Comparison of ENCODE assay signal across 1 cellular context in the genomic region with DNA sequence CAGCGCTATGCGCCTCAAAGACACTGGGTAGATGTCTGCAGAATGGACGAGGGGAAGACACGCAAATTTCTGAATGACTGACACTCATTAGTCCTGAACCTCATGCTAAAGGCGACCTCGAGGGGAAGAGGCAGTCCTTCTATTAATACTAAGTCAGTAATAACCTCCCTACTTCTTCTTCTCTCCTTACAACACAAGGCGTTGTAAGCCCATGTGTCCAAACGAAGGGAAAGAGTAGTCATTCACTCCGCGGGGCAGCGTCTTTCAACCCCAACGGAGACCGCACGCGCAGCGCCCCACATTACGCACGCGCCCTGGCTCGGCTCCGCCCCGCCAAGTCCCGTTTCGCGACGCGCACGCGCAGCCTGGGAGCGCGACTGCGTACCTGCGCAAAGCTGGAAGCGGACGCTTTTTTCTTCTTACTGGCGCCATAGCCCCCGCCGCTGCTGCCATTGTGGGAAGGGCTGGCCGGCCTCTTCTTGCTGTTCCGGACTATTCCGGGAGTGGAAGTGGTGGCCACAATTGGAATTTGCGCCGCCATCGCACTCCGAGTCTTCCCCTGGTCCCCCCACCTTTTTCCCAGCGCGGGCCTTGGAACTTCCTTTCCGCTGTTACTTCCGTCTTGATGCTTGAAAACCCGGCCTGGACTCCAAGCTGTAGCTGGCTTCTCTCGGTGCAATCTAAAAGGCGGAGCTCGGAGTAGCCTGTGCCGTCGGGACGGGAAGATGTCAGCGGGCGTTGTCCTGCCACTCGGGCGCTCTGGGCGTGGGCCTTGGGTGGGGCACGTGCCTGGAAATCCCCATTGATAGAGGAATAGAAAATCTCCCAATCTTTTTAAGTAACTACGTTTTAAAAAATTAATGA.
TF ChIP-seq lines count a peak whose summit lies in the region.

A gene with protein sequence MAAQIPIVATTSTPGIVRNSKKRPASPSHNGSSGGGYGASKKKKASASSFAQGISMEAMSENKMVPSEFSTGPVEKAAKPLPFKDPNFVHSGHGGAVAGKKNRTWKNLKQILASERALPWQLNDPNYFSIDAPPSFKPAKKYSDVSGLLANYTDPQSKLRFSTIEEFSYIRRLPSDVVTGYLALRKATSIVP (minus strand): TSS at position 627 of the 864 bp plus-strand sequence. CDS start 86 bp downstream, at position 541.

TF ChIP-seq in K562, 482 proteins besides CTCF, POLR2A, EP300 and RAD21 (continued from another document and continues in another):
- TF ChIP-seq REST (CRISPR knock-in tag; IDR thresholded peaks at IDR 0.05; ENCODE audit: low read depth) (peak; percentile 72), KHSRP (IDR thresholded peaks at IDR 0.05) (no peak), FOXM1 (IDR thresholded peaks at IDR 0.05; ENCODE audit: low read depth) (peak; percentile 97), FOXM1 (CRISPR knock-in tag; IDR thresholded peaks at IDR 0.05; ENCODE audit: low read depth) (peak; percentile 29; the same call in 1 of the 2 replicates), PHF20 (IDR thresholded peaks at IDR 0.05; ENCODE audit: partially characterized antibody) (peak; percentile 98), BRF2 (IDR thresholded peaks at IDR 0.05; ENCODE audit: borderline replicate concordance, insufficient read depth, insufficient read length) (no peak), NR2F6 (CRISPR knock-in tag; IDR thresholded peaks at IDR 0.05) (no peak), ZNF644 (tag; IDR thresholded peaks at IDR 0.05; ENCODE audit: low read depth) (peak; percentile 41; the same call in 1 of the 2 replicates), GTF2A2 (tag; IDR thresholded peaks at IDR 0.05) (0 out of 2 replicates have a peak, but pooled peaks have one; percentile 25), MNT (conservative IDR thresholded peaks at IDR 0.05) (peak; percentile 84 to 90), ATF1 (CRISPR knock-in tag; IDR thresholded peaks at IDR 0.05) (0 out of 2 replicates have a peak, but pooled peaks have one; percentile 50), ATF1 (tag; IDR thresholded peaks at IDR 0.05) (peak; percentile 87), HINFP (tag; conservative IDR thresholded peaks at IDR 0.05; ENCODE audit: low read depth) (no peak), ZNF3 (CRISPR knock-in tag; IDR thresholded peaks at IDR 0.05) (no peak), GABPB1 (CRISPR knock-in tag; IDR thresholded peaks at IDR 0.05) (peak; percentile 86), ZEB2 (IDR thresholded peaks at IDR 0.05) (peak; percentile 55; the same call in 1 of the 2 replicates), ZNF316 (IDR thresholded peaks at IDR 0.05) (no peak), POLR2G (IDR thresholded peaks at IDR 0.05; ENCODE audit: low read depth, low read length) (peak; percentile 99), TAF1 (IDR thresholded peaks at IDR 0.05; ENCODE audit: control insufficient read depth, extremely low read depth, insufficient read depth, low read length, severe bottlenecking) (peak; percentile 91), TBP (optimal IDR thresholded peaks at IDR 0.05; ENCODE audit: low read depth, low read length) (peak; percentile 84), HNRNPH1 (optimal IDR thresholded peaks at IDR 0.05; ENCODE audit: low read depth, low read length) (no peak), RBM15 (IDR thresholded peaks at IDR 0.05; ENCODE audit: insufficient read depth, low read length) (no peak), SP2 (IDR thresholded peaks at IDR 0.05; ENCODE audit: extremely low read depth, low read depth, low read length, poor library complexity, severe bottlenecking) (no peak), RAD51 (IDR thresholded peaks at IDR 0.05; ENCODE audit: borderline replicate concordance, low read depth) (peak; percentile 57; the same call in 1 of the 2 replicates), ZNF592 (IDR thresholded peaks at IDR 0.05) (peak; percentile 87), BRF1 (IDR thresholded peaks at IDR 0.05; ENCODE audit: borderline replicate concordance, extremely low read depth, insufficient read length) (no peak), ARID3B (CRISPR knock-in tag; IDR thresholded peaks at IDR 0.05; ENCODE audit: borderline replicate concordance) (no peak), PTTG1 (tag; IDR thresholded peaks at IDR 0.05; ENCODE audit: low read depth) (no peak), ZNF609 (CRISPR knock-in tag; IDR thresholded peaks at IDR 0.05; ENCODE audit: borderline replicate concordance) (no peak; the same call in 1 of the 2 replicates)
- TF ChIP-seq, protein P1, sequence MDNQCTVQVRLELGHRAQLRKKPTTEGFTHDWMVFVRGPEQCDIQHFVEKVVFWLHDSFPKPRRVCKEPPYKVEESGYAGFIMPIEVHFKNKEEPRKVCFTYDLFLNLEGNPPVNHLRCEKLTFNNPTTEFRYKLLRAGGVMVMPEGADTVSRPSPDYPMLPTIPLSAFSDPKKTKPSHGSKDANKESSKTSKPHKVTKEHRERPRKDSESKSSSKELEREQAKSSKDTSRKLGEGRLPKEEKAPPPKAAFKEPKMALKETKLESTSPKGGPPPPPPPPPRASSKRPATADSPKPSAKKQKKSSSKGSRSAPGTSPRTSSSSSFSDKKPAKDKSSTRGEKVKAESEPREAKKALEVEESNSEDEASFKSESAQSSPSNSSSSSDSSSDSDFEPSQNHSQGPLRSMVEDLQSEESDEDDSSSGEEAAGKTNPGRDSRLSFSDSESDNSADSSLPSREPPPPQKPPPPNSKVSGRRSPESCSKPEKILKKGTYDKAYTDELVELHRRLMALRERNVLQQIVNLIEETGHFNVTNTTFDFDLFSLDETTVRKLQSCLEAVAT (IDR thresholded peaks at IDR 0.05) = peak; percentile 19 to 77; a peak in 3 of 4 replicates
